In the genomic region with DNA sequence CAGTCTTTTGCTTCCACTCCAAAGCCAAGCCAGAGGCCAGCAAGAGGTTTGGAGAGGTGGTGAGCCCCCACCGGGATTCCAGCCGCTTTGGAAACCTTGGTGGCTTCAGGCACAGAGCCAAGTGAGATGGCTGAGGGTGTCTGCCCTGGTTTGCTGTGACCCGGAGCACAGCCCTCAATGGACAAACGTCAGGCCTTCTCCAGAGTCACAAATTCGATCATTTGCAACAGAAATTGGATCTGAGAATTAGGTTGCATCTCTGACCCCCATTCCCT, we compare ENCODE assay signal across 25 cellular contexts. TPM values are rescaled to one million over a fixed set of nuclear protein-coding genes. Genes with fewer than 3 reads are reported as not detected.
DNase-seq lines count a peak whose midpoint lies in the region; FAIRE-seq and TF ChIP-seq lines count a peak whose summit lies in the region.
"Had no signal": no experiment of that assay in that cellular context is flagged by ENCODE, and none has a peak within 500 bp of the region (broad histone marks: within the 10 kb centered on the region; RNA-seq: fewer than 3 reads in every experiment).

No MANE protein-coding gene starts in this region.

- H3K4me1 ChIP-seq in astrocyte (ENCODE audit: insufficient read depth, low read length) (no peaks in the 10 kb centered on the region), esophagus squamous epithelium (peaks cover 17 to 46% (median 26%) of the 10 kb centered on the region in 3 donors)
- H3K4me1 ChIP-seq: BE2C had no signal

- no peak for TF ChIP-seq POLR2A in esophagus squamous epithelium (IDR thresholded peaks at IDR 0.05)

- no peaks in the 10 kb centered on the region for H3K36me3 Mint-ChIP-seq in activated CD4-positive, alpha-beta T cell treated with anti-CD3 and anti-CD28 coated beads, Interleukin-2, amount 10 ng/mL, durations not matched to agents 24 days and 14 days (ENCODE audit: low read depth)
- H3K36me3 Mint-ChIP-seq in astrocyte (ENCODE audit: low read depth, unreplicated experiment) = no peaks in the 10 kb centered on the region
- no peaks in the 10 kb centered on the region for H3K36me3 Mint-ChIP-seq in mesothelial cell of epicardium
- H3K36me3 Mint-ChIP-seq in type B pancreatic cell = no peaks in the 10 kb centered on the region
- H3K36me3 Mint-ChIP-seq: natural killer cell treated with Interleukin-12 subunit alpha and Interleukin-12 subunit beta and Interleukin-15 and Interleukin-18, amount 100 ng/mL, for 72 hours had no signal

- WGBS in esophagus squamous epithelium, 2 donors = 19 to 58% methylated on average over 4 to 5 of the region's 5 CpGs

- H3K4me3 ChIP-seq in astrocyte (ENCODE audit: insufficient read depth, low read depth, low read length) = no peak overlapping the region
- no peak overlapping the region for H3K4me3 ChIP-seq in esophagus squamous epithelium
- H3K4me3 ChIP-seq: colonic mucosa, thyroid gland had no signal

- H3K27me3 Mint-ChIP-seq in activated CD4-positive, alpha-beta T cell treated with anti-CD3 and anti-CD28 coated beads, Interleukin-2, amount 10 ng/mL, durations not matched to agents 24 days and 14 days = peaks cover 78% of the 10 kb centered on the region
- H3K27me3 Mint-ChIP-seq in astrocyte (ENCODE audit: low read depth, unreplicated experiment) (peaks cover 77% of the 10 kb centered on the region), mesothelial cell of epicardium (ENCODE audit: low read depth) (peaks cover 94% of the 10 kb centered on the region), type B pancreatic cell (peaks cover 95% of the 10 kb centered on the region)

- no peak for DNase-seq in activated CD4-positive, alpha-beta T cell treated with anti-CD3 and anti-CD28 coated beads, Interleukin-2, amount 10 ng/mL, durations not matched to agents 24 days and 14 days
- no peak for DNase-seq in activated CD4-positive, alpha-beta T cell treated with anti-CD3 and anti-CD28 coated beads, Interleukin-2, amount 50 U/mL, for 4 hours
- no peak for DNase-seq in astrocyte (ENCODE audit: low read depth)
- DNase-seq in mesothelial cell of epicardium (ENCODE audit: low spot score in 2 of 2, unreplicated experiment in 2 of 2) = no peak
- no peak for DNase-seq in type B pancreatic cell (ENCODE audit: extremely low spot score, unreplicated experiment)
- no peak for DNase-seq in esophagus squamous epithelium (lab: John Stamatoyannopoulos, UW)
- no peak for DNase-seq in NCI-H510A treated with DMSO at 0.1 percent for 48 hours (lab: John Stamatoyannopoulos, UW)
- no peak for DNase-seq in activated gamma-delta T cell treated with Interleukin-2 at 50 U/mL for 16 hours
- DNase-seq: activated CD4-positive, alpha-beta T cell treated with anti-CD3 and anti-CD28 coated beads, Interleukin-2, amount 50 U/mL, for 1 hour; activated naive CD8-positive, alpha-beta T cell treated with anti-CD3 and anti-CD28 coated beads, Interleukin-2, amount 50 U/mL, for 24 hours; BE2C; brain microvascular endothelial cell; colonic mucosa; GOT3; left colon; NCI-H1105; NCI-H2029; stimulated activated naive CD4-positive, alpha-beta T cell treated with Interleukin-2 at 50 U/mL for 16 hours; thyroid gland had no signal

- no peak overlapping the region for H2AFZ ChIP-seq in astrocyte (ENCODE audit: low read depth, low read length)

- FAIRE-seq in astrocyte (lab: Jason Lieb, UNC) = no peak
- FAIRE-seq: endometrium had no signal

- H3K9ac ChIP-seq in astrocyte (ENCODE audit: low read length) = no peak overlapping the region

- no peaks in the 10 kb centered on the region for H3K9me3 Mint-ChIP-seq in activated CD4-positive, alpha-beta T cell treated with anti-CD3 and anti-CD28 coated beads, Interleukin-2, amount 10 ng/mL, durations not matched to agents 24 days and 14 days
- H3K9me3 Mint-ChIP-seq in astrocyte (ENCODE audit: unreplicated experiment) (peaks cover 2% of the 10 kb centered on the region), mesothelial cell of epicardium (no peaks in the 10 kb centered on the region), type B pancreatic cell (no peaks in the 10 kb centered on the region)
- H3K9me3 Mint-ChIP-seq: activated naive CD8-positive, alpha-beta T cell treated with anti-CD3 and anti-CD28 coated beads, Interleukin-2, amount 50 U/mL, for 24 hours; natural killer cell treated with Interleukin-12 subunit alpha and Interleukin-12 subunit beta and Interleukin-15 and Interleukin-18, amount 100 ng/mL, for 72 hours had no signal

- peak overlapping the region; percentile 22 for H3K4me3 Mint-ChIP-seq in activated CD4-positive, alpha-beta T cell treated with anti-CD3 and anti-CD28 coated beads, Interleukin-2, amount 10 ng/mL, durations not matched to agents 24 days and 14 days
- peak overlapping the region; percentile 23 for H3K4me3 Mint-ChIP-seq in astrocyte (ENCODE audit: unreplicated experiment)
- peak overlapping the region; percentile 60 for H3K4me3 Mint-ChIP-seq in mesothelial cell of epicardium
- peak overlapping the region; percentile 84 for H3K4me3 Mint-ChIP-seq in type B pancreatic cell
- H3K4me3 Mint-ChIP-seq: natural killer cell treated with Interleukin-12 subunit alpha and Interleukin-12 subunit beta and Interleukin-15 and Interleukin-18, amount 100 ng/mL, for 72 hours had no signal

- TF ChIP-seq CTCF in astrocyte (IDR thresholded peaks at IDR 0.05; ENCODE audit: insufficient read depth, low read depth, low read length) (no peak), mesothelial cell of epicardium (IDR thresholded peaks at IDR 0.05; ENCODE audit: unreplicated experiment) (no peak), type B pancreatic cell (conservative IDR thresholded peaks at IDR 0.05) (no peak), esophagus squamous epithelium (IDR thresholded peaks at IDR 0.05) (no peak)

- H3K27ac ChIP-seq in astrocyte (ENCODE audit: low read depth, low read length) = no peak overlapping the region
- no peak overlapping the region for H3K27ac ChIP-seq in esophagus squamous epithelium
- H3K27ac ChIP-seq: brain microvascular endothelial cell, colonic mucosa, skin epidermis, thyroid gland had no signal

- H3K9me3 ChIP-seq in astrocyte (ENCODE audit: insufficient read depth, low read depth, low read length) (no peaks in the 10 kb centered on the region), esophagus squamous epithelium (no peaks in the 10 kb centered on the region)
- H3K9me3 ChIP-seq: BE2C, colonic mucosa, thyroid gland had no signal

- H3K27me3 ChIP-seq in astrocyte (ENCODE audit: insufficient read depth, low read length) (peaks cover 82% of the 10 kb centered on the region), esophagus squamous epithelium (peaks cover 4 to 99% (median 15%) of the 10 kb centered on the region in 4 donors)

- peaks cover 10% of the 10 kb centered on the region for H3K4me1 Mint-ChIP-seq in activated CD4-positive, alpha-beta T cell treated with anti-CD3 and anti-CD28 coated beads, Interleukin-2, amount 10 ng/mL, durations not matched to agents 24 days and 14 days
- H3K4me1 Mint-ChIP-seq in astrocyte (ENCODE audit: low read depth, unreplicated experiment) (peaks cover 4% of the 10 kb centered on the region), mesothelial cell of epicardium (peaks cover 19% of the 10 kb centered on the region), type B pancreatic cell (ENCODE audit: unreplicated experiment) (peaks cover 22% of the 10 kb centered on the region)

- H3K36me3 ChIP-seq in astrocyte (ENCODE audit: insufficient read depth, low read length) (no peaks in the 10 kb centered on the region), esophagus squamous epithelium (no peaks in the 10 kb centered on the region)
- H3K36me3 ChIP-seq: BE2C, brain microvascular endothelial cell, colonic mucosa, thyroid gland had no signal

- no peak overlapping the region for H3K4me2 ChIP-seq in astrocyte (ENCODE audit: low read length)

- H3K27ac Mint-ChIP-seq in activated CD4-positive, alpha-beta T cell treated with anti-CD3 and anti-CD28 coated beads, Interleukin-2, amount 10 ng/mL, durations not matched to agents 24 days and 14 days = no peak overlapping the region
- H3K27ac Mint-ChIP-seq in astrocyte (ENCODE audit: unreplicated experiment) (no peak overlapping the region), mesothelial cell of epicardium (no peak overlapping the region), type B pancreatic cell (no peak overlapping the region)
- H3K27ac Mint-ChIP-seq: activated naive CD8-positive, alpha-beta T cell treated with anti-CD3 and anti-CD28 coated beads, Interleukin-2, amount 50 U/mL, for 24 hours; natural killer cell treated with Interleukin-12 subunit alpha and Interleukin-12 subunit beta and Interleukin-15 and Interleukin-18, amount 100 ng/mL, for 72 hours had no signal

- peaks cover 5% of the 10 kb centered on the region for H4K20me1 ChIP-seq in astrocyte (ENCODE audit: insufficient read depth, low read length)

- no peaks in the 10 kb centered on the region for H3K79me2 ChIP-seq in astrocyte (ENCODE audit: insufficient read depth, low read length)

- intact Hi-C loops in activated CD4-positive, alpha-beta T cell treated with anti-CD3 and anti-CD28 coated beads, Interleukin-2, amount 10 ng/mL, durations not matched to agents 24 days and 14 days (cut with micrococcal nuclease) = no loop called here
- intact Hi-C loops in esophagus squamous epithelium (cut with DNase I) = no loop called here

RNA-seq across cellular contexts. Expression of a gene that starts 0.9 kb away (rescaled TPM):
- total RNA-seq in activated CD4-positive, alpha-beta T cell treated with anti-CD3 and anti-CD28 coated beads, Interleukin-2, amount 10 ng/mL, durations not matched to agents 24 days and 14 days = not detected in 2 replicates
- total RNA-seq in astrocyte (0.07 TPM in 1 of 2 replicates, not detected in the other), mesothelial cell of epicardium (not detected in 3 replicates), type B pancreatic cell (ENCODE audit: low replicate concordance) (0.29 and 0.48 TPM in 2 replicates), esophagus squamous epithelium (1 to 10 TPM in 2 of 4 donors, under 1 TPM in 2; 0.59 to 2.3 (median 1.2) TPM)
- total RNA-seq: A172; Daoy; left colon; natural killer cell treated with Interleukin-12 subunit alpha and Interleukin-12 subunit beta and Interleukin-15 and Interleukin-18, amount 100 ng/mL, for 72 hours; pulmonary artery endothelial cell; thyroid gland had no signal

RNA-seq across cellular contexts. Expression of a gene that starts 10.9 kb away (rescaled TPM):
- 8.1 and 8.6 TPM in 2 replicates for total RNA-seq in activated CD4-positive, alpha-beta T cell treated with anti-CD3 and anti-CD28 coated beads, Interleukin-2, amount 10 ng/mL, durations not matched to agents 24 days and 14 days
- 6.9 and 9.7 TPM in 2 replicates for total RNA-seq in astrocyte
- total RNA-seq in mesothelial cell of epicardium = 17.3 to 19.6 TPM (median 17.5 TPM) in 3 replicates
- 12.7 and 13.6 TPM in 2 replicates for total RNA-seq in type B pancreatic cell (ENCODE audit: low replicate concordance)
- 10 to 100 TPM; 13.9 to 41.1 (median 24.3) TPM for total RNA-seq in esophagus squamous epithelium

RNA-seq across cellular contexts. Expression of a gene that starts 32.0 kb away (rescaled TPM):
- total RNA-seq in activated CD4-positive, alpha-beta T cell treated with anti-CD3 and anti-CD28 coated beads, Interleukin-2, amount 10 ng/mL, durations not matched to agents 24 days and 14 days = 40.2 and 41.0 TPM in 2 replicates
- 119 and 120 TPM in 2 replicates for total RNA-seq in astrocyte
- 52.5 to 55.1 TPM (median 54.5 TPM) in 3 replicates for total RNA-seq in mesothelial cell of epicardium
- 83.4 and 144 TPM in 2 replicates for total RNA-seq in type B pancreatic cell (ENCODE audit: low replicate concordance)
- total RNA-seq in esophagus squamous epithelium = 100 to 1,000 TPM; 101 to 194 (median 131) TPM

Comparison
In these comparisons a context has a peak if more than half of its experiments do, and no peak if none do; other contexts are left out.
1. H3K4me3 Mint-ChIP-seq: peak in every context shown above with its lines; median percentile 84 in type B pancreatic cell; 60 in mesothelial cell of epicardium; 23 in astrocyte; 22 in activated CD4-positive, alpha-beta T cell treated with anti-CD3 and anti-CD28 coated beads, Interleukin-2, amount 10 ng/mL, durations not matched to agents 24 days and 14 days.